ENCODE assay signal across 13 cellular contexts in the genomic region with DNA sequence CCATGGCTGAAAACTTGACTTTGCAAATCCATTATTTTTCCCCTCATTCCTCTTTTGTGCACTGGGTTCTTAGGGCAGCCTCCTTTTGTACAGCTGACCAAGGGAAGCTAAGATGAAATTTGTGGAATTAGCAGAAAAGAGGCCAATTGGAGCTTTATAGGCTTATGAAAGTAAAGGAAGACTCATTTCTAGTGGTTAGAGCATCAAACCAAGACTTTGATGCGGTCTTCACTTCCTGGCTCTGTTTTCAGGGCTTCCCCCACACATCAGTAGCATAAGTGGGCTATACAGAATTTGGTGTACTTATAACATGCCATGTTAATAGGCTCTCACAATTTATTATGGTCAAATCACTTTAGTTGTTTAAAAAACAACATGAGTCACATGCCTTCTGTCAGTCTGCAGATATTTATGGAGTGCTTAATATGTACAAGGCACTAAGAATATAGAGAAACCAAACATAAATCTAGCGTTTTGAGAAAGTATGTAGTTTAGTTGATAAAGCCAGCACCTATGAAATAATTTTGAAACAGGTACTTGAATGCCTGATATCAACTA. TPM values are rescaled to one million over a fixed set of nuclear protein-coding genes. Genes with fewer than 3 reads are reported as not detected.
A peak's percentile ranks its signal among the peaks of the same experiment; 100 is the strongest.
DNase-seq lines count a peak whose midpoint lies in the region; ATAC-seq and TF ChIP-seq lines count a peak whose summit lies in the region.
"Had no signal": no experiment of that assay in that cellular context is flagged by ENCODE, and none has a peak within 500 bp of the region (broad histone marks: within the 10 kb centered on the region; RNA-seq: fewer than 3 reads in every experiment).

No MANE protein-coding gene starts in this region.

- H3K4me1 ChIP-seq in naive thymus-derived CD4-positive, alpha-beta T cell (ENCODE audit: control insufficient read depth in 2 of 2, insufficient read depth in 2 of 2, low read length in 2 of 2), result peaks cover 11 to 16% of the 10 kb centered on the region in 2 donors

- H3K36me3 ChIP-seq in naive thymus-derived CD4-positive, alpha-beta T cell (ENCODE audit: control insufficient read depth in 2 of 3, insufficient read depth in 3 of 3, low read length in 3 of 3), result no peaks in the 10 kb centered on the region

- no peak overlapping the region for H3K27ac ChIP-seq in naive thymus-derived CD4-positive, alpha-beta T cell (ENCODE audit: low read depth, low read length)
- H3K27ac ChIP-seq: 22Rv1 had no signal

- no peak overlapping the region for H3K4me3 Mint-ChIP-seq in naive thymus-derived CD4-positive, alpha-beta T cell
- H3K4me3 Mint-ChIP-seq in MCF 10A (ENCODE audit: unreplicated experiment), result no peak overlapping the region
- H3K4me3 Mint-ChIP-seq: nephron had no signal

- peaks cover 9 to 18% of the 10 kb centered on the region in 2 donors for H3K27me3 ChIP-seq in naive thymus-derived CD4-positive, alpha-beta T cell (ENCODE audit: control insufficient read depth in 2 of 2, insufficient read depth in 2 of 2, low read length in 2 of 2)

- H3K27ac Mint-ChIP-seq in naive thymus-derived CD4-positive, alpha-beta T cell, result no peak overlapping the region
- H3K27ac Mint-ChIP-seq in MCF 10A (ENCODE audit: low read depth, unreplicated experiment), result no peak overlapping the region
- H3K27ac Mint-ChIP-seq: nephron had no signal

- H3K4me3 ChIP-seq in naive thymus-derived CD4-positive, alpha-beta T cell (ENCODE audit: low read length), result no peak overlapping the region

- peaks cover 0 to 2% (median 0%) of the 10 kb centered on the region in 11 donors for H3K9me3 Mint-ChIP-seq in naive thymus-derived CD4-positive, alpha-beta T cell
- no peaks in the 10 kb centered on the region for H3K9me3 Mint-ChIP-seq in MCF 10A (ENCODE audit: unreplicated experiment)
- H3K9me3 Mint-ChIP-seq: nephron had no signal

- intact Hi-C loops in naive thymus-derived CD4-positive, alpha-beta T cell (cut with micrococcal nuclease), result no loop called here
- intact Hi-C loops in cardiac septum (cut with DNase I) (no loop called here), MCF 10A (cut with micrococcal nuclease) (no loop called here)

- peak; percentile 49 for ATAC-seq in GM21423 (IDR thresholded peaks at IDR 0.05; ENCODE audit: unreplicated experiment)
- peak; percentile 76 for ATAC-seq in HG03196 (IDR thresholded peaks at IDR 0.05; ENCODE audit: unreplicated experiment)
- peak; percentile 68 for ATAC-seq in naive thymus-derived CD4-positive, alpha-beta T cell
- ATAC-seq: Panc1 had no signal

- H3K27me3 Mint-ChIP-seq in naive thymus-derived CD4-positive, alpha-beta T cell, result peaks cover 10 to 18% (median 15%) of the 10 kb centered on the region in 5 donors
- H3K27me3 Mint-ChIP-seq in MCF 10A (ENCODE audit: insufficient read depth, unreplicated experiment), result no peaks in the 10 kb centered on the region

- POLR2A ChIA-PET in naive thymus-derived CD4-positive, alpha-beta T cell (lab: Charles Lee), result interaction anchor here (0.6 kb wide), 1 partner anchor 107 kb away, joined by 3 read pairs; no protein-coding TSS in a partner anchor
- POLR2A ChIA-PET in MCF 10A (lab: Yijun Ruan, JAX), result no interaction called here

- DNase-seq in DMS79 treated with DMSO at 0.1 percent for 48 hours (lab: John Stamatoyannopoulos, UW) (peak; percentile 13), DMS79 (lab: John Stamatoyannopoulos, UW) (no peak), cardiac septum (ENCODE audit: low spot score) (no peak), dermis blood vessel endothelial cell (no peak), MCF 10A (ENCODE audit: unreplicated experiment) (no peak)
- peak in 7 of 9 donors; percentile 25 to 68 (median 42) for DNase-seq in naive thymus-derived CD4-positive, alpha-beta T cell
- DNase-seq: KBM-7; stimulated activated CD4-positive, alpha-beta T cell treated with anti-CD3 and anti-CD28 coated beads, Interleukin-4, amount 100 ng/mL, for 24 hours had no signal

- H3K9me3 ChIP-seq in naive thymus-derived CD4-positive, alpha-beta T cell (ENCODE audit: control insufficient read depth in 2 of 3, low read length in 3 of 3), result no peaks in the 10 kb centered on the region

- CTCF ChIA-PET in naive thymus-derived CD4-positive, alpha-beta T cell (lab: Charles Lee), result no interaction called here
- CTCF ChIA-PET in MCF 10A (lab: Yijun Ruan, JAX), result no interaction called here

- BruUV-seq in MCF 10A (replicated peaks; lab: Mats Ljungman, UMichigan), result no TSS peak

- H3K4me1 Mint-ChIP-seq in naive thymus-derived CD4-positive, alpha-beta T cell, result peaks cover 0 to 15% (median 9%) of the 10 kb centered on the region in 7 donors
- no peaks in the 10 kb centered on the region for H3K4me1 Mint-ChIP-seq in MCF 10A (ENCODE audit: insufficient read depth, unreplicated experiment)

- TF ChIP-seq CTCF in MCF 10A (IDR thresholded peaks at IDR 0.05; ENCODE audit: unreplicated experiment), result no peak

- H3K36me3 Mint-ChIP-seq in naive thymus-derived CD4-positive, alpha-beta T cell, result no peaks in the 10 kb centered on the region
- no peaks in the 10 kb centered on the region for H3K36me3 Mint-ChIP-seq in MCF 10A (ENCODE audit: insufficient read depth, unreplicated experiment)

RNA-seq across cellular contexts. Expression of gene AUTS2, which starts 5.7 kb away (rescaled TPM):
- 10 to 100 TPM in 1 of 5 experiments, 1 to 10 TPM in 4; 4.0 to 31.7 (median 5.1) TPM for total RNA-seq in naive thymus-derived CD4-positive, alpha-beta T cell
- polyA plus RNA-seq in naive thymus-derived CD4-positive, alpha-beta T cell, result under 1 TPM; 0.40 to 0.55 TPM
- 10.3 TPM for total RNA-seq in cardiac septum
- total RNA-seq in dermis blood vessel endothelial cell, result 0.60 and 1.2 TPM in 2 replicates
- total RNA-seq in MCF 10A (2022), result 1.3 and 1.8 TPM in 2 replicates

Comparison
In these comparisons a context has a peak if more than half of its experiments do, and no peak if none do; other contexts are left out.
1. DNase-seq: peak in DMS79 treated with DMSO at 0.1 percent for 48 hours (single experiment) and naive thymus-derived CD4-positive, alpha-beta T cell (7 of 9); none in DMS79 (single experiment), cardiac septum (single experiment), dermis blood vessel endothelial cell (single experiment) and MCF 10A (single experiment).
2. Peak in every context shown above with its lines, with median percentiles within 50 percentile points of each other: ATAC-seq.